ENCODE assay signal across 17 cellular contexts in genomic region chr11:115316682-115317081, GRCh38.
"Had no signal": no experiment of that assay in that cellular context is flagged by ENCODE, and none has a peak within 500 bp of the region (broad histone marks: within the 10 kb centered on the region; RNA-seq: fewer than 3 reads in every experiment).

No MANE protein-coding gene starts in this region.

- H3K9me3 ChIP-seq: heart right ventricle, suprapubic skin, tibial artery, upper lobe of left lung, uterus had no signal

- H3K4me2 ChIP-seq: smooth muscle cell had no signal

- H3K36me3 ChIP-seq: heart right ventricle, suprapubic skin, tibial artery, upper lobe of left lung, uterus had no signal

- H3K27me3 ChIP-seq: heart right ventricle, tibial artery, upper lobe of left lung, uterus had no signal

- H3K4me1 ChIP-seq: suprapubic skin, tibial artery, upper lobe of left lung, uterus had no signal

- H3K27ac ChIP-seq: heart right ventricle, suprapubic skin, tibial artery, upper lobe of left lung, uterus had no signal

- ATAC-seq: esophagus mucosa; heart right ventricle; left lobe of liver; natural killer cell; right cardiac atrium; stimulated activated effector memory CD8-positive, alpha-beta T cell treated with anti-CD3 and anti-CD28 coated beads, Interleukin-12 subunit alpha, Interleukin-12 subunit beta, amount 100 ng/mL, for 72 hours; stimulated activated naive CD8-positive, alpha-beta T cell treated with anti-CD3 and anti-CD28 coated beads, Interleukin-15, Interleukin-2, amounts not matched to agents 100 U/mL and 50 U/mL, for 24 hours had no signal

- H3K4me3 ChIP-seq: heart right ventricle, smooth muscle cell, suprapubic skin, tibial artery, upper lobe of left lung, uterus had no signal

- DNase-seq: effector memory CD4-positive, alpha-beta T cell; heart right ventricle; hypothalamus; kidney glomerular epithelial cell; natural killer cell; right cardiac atrium; stimulated activated CD4-positive, alpha-beta T cell treated with anti-CD3 and anti-CD28 coated beads, Interleukin-4, amount 100 ng/mL, for 1 hour; stimulated activated CD8-positive, alpha-beta memory T cell treated with anti-CD3 and anti-CD28 coated beads, Interleukin-4, amount 100 ng/mL, for 48 hours; stimulated activated naive CD8-positive, alpha-beta T cell treated with anti-CD3 and anti-CD28 coated beads, Interleukin-15, Interleukin-2, amounts not matched to agents 100 U/mL and 50 U/mL, for 24 hours; tibial artery; upper lobe of left lung; uterus had no signal
